In genomic region chr2:102020596-102021170, GRCh38 we compare ENCODE assay signal across 9 cellular contexts. TPM values are rescaled to one million over a fixed set of nuclear protein-coding genes. Genes with fewer than 3 reads are reported as not detected.
DNase-seq lines count a peak whose midpoint lies in the region; ATAC-seq and TF ChIP-seq lines count a peak whose summit lies in the region.
"Had no signal": no experiment of that assay in that cellular context is flagged by ENCODE, and none has a peak within 500 bp of the region (broad histone marks: within the 10 kb centered on the region; RNA-seq: fewer than 3 reads in every experiment).

No MANE protein-coding gene starts in this region.

- no peaks in the 10 kb centered on the region for H3K36me3 Mint-ChIP-seq in CD4-positive, alpha-beta T cell (ENCODE audit: low read depth)
- H3K36me3 Mint-ChIP-seq: activated naive CD4-positive, alpha-beta T cell treated with anti-CD3 and anti-CD28 coated beads, Interleukin-2, amount 50 U/mL, for 24 hours had no signal

- H3K4me1 ChIP-seq in foreskin keratinocyte: peaks cover 14% of the 10 kb centered on the region

- peaks cover 3% of the 10 kb centered on the region for H3K27me3 Mint-ChIP-seq in CD4-positive, alpha-beta T cell
- H3K27me3 Mint-ChIP-seq: activated naive CD4-positive, alpha-beta T cell treated with anti-CD3 and anti-CD28 coated beads, Interleukin-2, amount 50 U/mL, for 24 hours had no signal

- no peaks in the 10 kb centered on the region for H3K9me3 Mint-ChIP-seq in CD4-positive, alpha-beta T cell
- H3K9me3 Mint-ChIP-seq: activated naive CD4-positive, alpha-beta T cell treated with anti-CD3 and anti-CD28 coated beads, Interleukin-2, amount 50 U/mL, for 24 hours had no signal

- H3K9me3 ChIP-seq in CD4-positive, alpha-beta T cell (ENCODE audit: control insufficient read depth, low read length): no peaks in the 10 kb centered on the region

- no peaks in the 10 kb centered on the region for H3K27me3 ChIP-seq in CD4-positive, alpha-beta T cell (ENCODE audit: control insufficient read depth, insufficient read depth, low read length)
- no peaks in the 10 kb centered on the region for H3K27me3 ChIP-seq in foreskin keratinocyte

- TF ChIP-seq CTCF in CD4-positive, alpha-beta T cell (IDR thresholded peaks at IDR 0.05): peak; percentile 98
- peak; percentile 98 for TF ChIP-seq CTCF in foreskin keratinocyte (conservative IDR thresholded peaks at IDR 0.05)

- no peak overlapping the region for H3K4me3 Mint-ChIP-seq in CD4-positive, alpha-beta T cell
- H3K4me3 Mint-ChIP-seq: activated naive CD4-positive, alpha-beta T cell treated with anti-CD3 and anti-CD28 coated beads, Interleukin-2, amount 50 U/mL, for 24 hours had no signal

- no peak overlapping the region for H3K27ac ChIP-seq in CD4-positive, alpha-beta T cell (ENCODE audit: low read depth, low read length)
- no peak overlapping the region for H3K27ac ChIP-seq in foreskin keratinocyte

- CTCF ChIA-PET in CD4-positive, alpha-beta T cell (lab: Charles Lee): interaction anchor here (0.6 to 2.4 kb wide), 15 partner anchors 10 to 454 kb away, joined by 3 to 23 read pairs (median 3); partner anchors contain the start of gene IL18R1

- H3K27ac Mint-ChIP-seq in CD4-positive, alpha-beta T cell: no peak overlapping the region
- H3K27ac Mint-ChIP-seq: activated naive CD4-positive, alpha-beta T cell treated with anti-CD3 and anti-CD28 coated beads, Interleukin-2, amount 50 U/mL, for 24 hours had no signal

- peak; percentile 69 to 86 (median 78) for DNase-seq in CD4-positive, alpha-beta T cell
- DNase-seq in HuH-7 (ENCODE audit: low spot score) (peak; percentile 89), SHP77 (lab: John Stamatoyannopoulos, UW) (peak; percentile 35 to 50), foreskin keratinocyte (peak in 1 of 2 donors; percentile 61), occipital lobe (lab: John Stamatoyannopoulos, UW) (peak; percentile 68), superior temporal gyrus (ENCODE audit: extremely low spot score) (peak; percentile 93)
- peak; percentile 71 for DNase-seq in activated effector memory CD4-positive, alpha-beta T cell treated with Interleukin-2 at 50 U/mL for 16 hours

- POLR2A ChIA-PET in CD4-positive, alpha-beta T cell (lab: Charles Lee): interaction anchor here (1.5 kb wide), 1 partner anchor 220 kb away, joined by 7 read pairs; no protein-coding TSS in a partner anchor

- peak; percentile 96 for ATAC-seq in CD4-positive, alpha-beta T cell (ENCODE audit: poor library complexity)
- ATAC-seq in GM19395 (IDR thresholded peaks at IDR 0.05; ENCODE audit: unreplicated experiment) (peak; percentile 59), foreskin keratinocyte (peak; percentile 68)

- intact Hi-C loops in CD4-positive, alpha-beta T cell (cut with DNase I, micrococcal nuclease): loop anchor here (1.0 to 10.0 kb wide), 6 partner anchors 62 to 429 kb away; partner anchors contain the start of gene IL18R1 (in 1 of the 2)

- no peaks in the 10 kb centered on the region for H3K4me1 Mint-ChIP-seq in CD4-positive, alpha-beta T cell (ENCODE audit: low read depth)
- H3K4me1 Mint-ChIP-seq: activated naive CD4-positive, alpha-beta T cell treated with anti-CD3 and anti-CD28 coated beads, Interleukin-2, amount 50 U/mL, for 24 hours had no signal

RNA-seq across cellular contexts. Expression of gene IL1R2, which starts 28.9 kb away (rescaled TPM):
- total RNA-seq in CD4-positive, alpha-beta T cell: under 1 TPM; 0.31 to 0.47 TPM
- 37.9 and 40.7 TPM in 2 replicates for total RNA-seq in foreskin keratinocyte
- polyA plus RNA-seq in foreskin keratinocyte: 36.6 and 44.6 TPM in 2 replicates
- not detected for total RNA-seq in occipital lobe

Comparison
In these comparisons a context has a peak if more than half of its experiments do, and no peak if none do; other contexts are left out.
1. RNA of gene IL1R2, which starts 28.9 kb away (total RNA-seq): 37.9 to 40.7 TPM in foreskin keratinocyte; 0.31 to 0.47 TPM in CD4-positive, alpha-beta T cell and not detected in occipital lobe (single experiment); every median in the first group is over 10 times any median in the second.
2. Peak in every context shown above with its lines, with median percentiles within 50 percentile points of each other: ATAC-seq.